Comparison of ENCODE assay signal across 25 cellular contexts in the genomic region with DNA sequence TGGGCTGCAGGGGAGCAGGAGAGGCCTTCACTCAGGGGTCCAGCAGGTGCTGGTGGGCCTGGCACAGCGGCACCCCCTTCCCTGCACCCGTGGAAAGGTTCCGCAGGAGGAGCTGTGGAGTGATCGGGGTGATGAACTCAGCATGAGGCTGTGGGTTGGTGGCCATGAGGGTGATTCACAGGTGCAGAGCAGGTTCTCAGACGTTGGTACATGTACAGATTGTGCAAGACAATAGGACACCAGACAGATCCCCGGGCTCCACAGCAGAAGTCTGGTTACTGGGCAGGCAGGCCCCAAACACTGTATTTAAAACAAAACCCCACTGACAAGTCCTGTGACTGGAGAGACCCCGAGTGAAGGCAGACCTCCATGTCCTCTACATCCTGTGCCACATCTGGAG.
"Had no signal": no experiment of that assay in that cellular context is flagged by ENCODE, and none has a peak within 500 bp of the region (broad histone marks: within the 10 kb centered on the region; RNA-seq: fewer than 3 reads in every experiment).

No MANE protein-coding gene starts in this region.

- H3K27ac Mint-ChIP-seq: activated CD4-positive, alpha-beta memory T cell treated with anti-CD3 and anti-CD28 coated beads for 36 hours; activated CD4-positive, alpha-beta T cell treated with anti-CD3 and anti-CD28 coated beads, Interleukin-2, amount 10 ng/mL, durations not matched to agents 24 days and 14 days; activated T-helper 17 cell treated with anti-CD3 and anti-CD28 coated beads, Interleukin-2, amount 50 U/mL, for 72 hours; memory B cell had no signal

- ATAC-seq: activated T-cell treated with anti-CD3 and anti-CD28 coated beads, Interleukin-2, amount 50 U/mL, for 4 hours; activated T-helper 17 cell treated with anti-CD3 and anti-CD28 coated beads, Interleukin-2, amount 50 U/mL, for 72 hours; left cardiac atrium; naive thymus-derived CD4-positive, alpha-beta T cell; right cardiac atrium had no signal

- H3K27me3 Mint-ChIP-seq: activated CD4-positive, alpha-beta memory T cell treated with anti-CD3 and anti-CD28 coated beads for 36 hours; activated CD4-positive, alpha-beta T cell treated with anti-CD3 and anti-CD28 coated beads, Interleukin-2, amount 10 ng/mL, durations not matched to agents 24 days and 14 days; activated T-helper 17 cell treated with anti-CD3 and anti-CD28 coated beads, Interleukin-2, amount 50 U/mL, for 72 hours; memory B cell had no signal

- H3K9me3 Mint-ChIP-seq: activated CD4-positive, alpha-beta T cell treated with anti-CD3 and anti-CD28 coated beads, Interleukin-2, amount 10 ng/mL, durations not matched to agents 24 days and 14 days had no signal

- H3K27ac ChIP-seq: ascending aorta, spleen, testis, transverse colon had no signal

- H3K4me1 ChIP-seq: ascending aorta, spleen, transverse colon had no signal

- DNase-seq: activated CD4-positive, alpha-beta memory T cell treated with anti-CD3 and anti-CD28 coated beads for 36 hours; activated CD4-positive, alpha-beta T cell treated with anti-CD3 and anti-CD28 coated beads, Interleukin-2, amount 10 ng/mL, durations not matched to agents 24 days and 14 days; activated CD4-positive, CD25-positive, alpha-beta regulatory T cell treated with anti-CD3 and anti-CD28 coated beads, Interleukin-2, amount 50 U/mL, for 72 hours; activated naive CD4-positive, alpha-beta T cell; activated naive CD8-positive, alpha-beta T cell treated with anti-CD3 and anti-CD28 coated beads, Interleukin-2, amount 10 ng/mL, durations not matched to agents 7 days and 5 days; activated T-cell treated with anti-CD3 and anti-CD28 coated beads, Interleukin-2, amount 50 U/mL, for 4 hours; central memory CD4-positive, alpha-beta T cell; dermis blood vessel endothelial cell; effector CD4-positive, alpha-beta T cell; erythroblast; head of caudate nucleus; hippocampal formation; left cardiac atrium; midbrain; naive thymus-derived CD4-positive, alpha-beta T cell; right cardiac atrium; spleen; stimulated activated naive CD4-positive, alpha-beta T cell treated with Interleukin-2 at 50 U/mL for 16 hours; transverse colon had no signal

- H3K9me3 ChIP-seq: ascending aorta, testis, transverse colon had no signal

- H3K4me3 Mint-ChIP-seq: activated CD4-positive, alpha-beta memory T cell treated with anti-CD3 and anti-CD28 coated beads for 36 hours; activated CD4-positive, alpha-beta T cell treated with anti-CD3 and anti-CD28 coated beads, Interleukin-2, amount 10 ng/mL, durations not matched to agents 24 days and 14 days; activated naive CD8-positive, alpha-beta T cell treated with anti-CD3 and anti-CD28 coated beads, Interleukin-2, amount 10 ng/mL, durations not matched to agents 7 days and 5 days; activated T-cell treated with anti-CD3 and anti-CD28 coated beads, Interleukin-2, amount 50 U/mL, for 4 hours; activated T-helper 17 cell treated with anti-CD3 and anti-CD28 coated beads, Interleukin-2, amount 50 U/mL, for 72 hours; brain; memory B cell; naive thymus-derived CD4-positive, alpha-beta T cell; neural crest cell had no signal

- H3K27me3 ChIP-seq: ascending aorta, testis, transverse colon had no signal

- H3K36me3 ChIP-seq: ascending aorta, spleen, transverse colon had no signal

- H3K36me3 Mint-ChIP-seq: activated CD4-positive, alpha-beta memory T cell treated with anti-CD3 and anti-CD28 coated beads for 36 hours; activated naive CD8-positive, alpha-beta T cell treated with anti-CD3 and anti-CD28 coated beads, Interleukin-2, amount 10 ng/mL, durations not matched to agents 7 days and 5 days; memory B cell had no signal

- H3K4me1 Mint-ChIP-seq: activated CD4-positive, alpha-beta T cell treated with anti-CD3 and anti-CD28 coated beads, Interleukin-2, amount 10 ng/mL, durations not matched to agents 24 days and 14 days; activated T-helper 17 cell treated with anti-CD3 and anti-CD28 coated beads, Interleukin-2, amount 50 U/mL, for 72 hours; memory B cell; neural crest cell had no signal

- H3K4me3 ChIP-seq: ascending aorta, spleen, testis, transverse colon had no signal
